ENCODE assay signal across 11 cellular contexts in genomic region chrX:136691028-136691809, GRCh38. TPM values are rescaled to one million over a fixed set of nuclear protein-coding genes. Genes with fewer than 3 reads are reported as not detected.
DNase-seq lines count a peak whose midpoint lies in the region; ATAC-seq and TF ChIP-seq lines count a peak whose summit lies in the region.
"Had no signal": no experiment of that assay in that cellular context is flagged by ENCODE, and none has a peak within 500 bp of the region (broad histone marks: within the 10 kb centered on the region; RNA-seq: fewer than 3 reads in every experiment).

No MANE protein-coding gene starts in this region.

- H3K4me3 Mint-ChIP-seq in WTC11 = no peak overlapping the region

- H3K36me3 Mint-ChIP-seq in WTC11 = no peaks in the 10 kb centered on the region

- no peaks in the 10 kb centered on the region for H3K27me3 Mint-ChIP-seq in WTC11 (ENCODE audit: low read depth)

- H3K9me3 ChIP-seq in osteoblast (ENCODE audit: low read depth, low read length) = no peaks in the 10 kb centered on the region

- ATAC-seq in HG03175 (IDR thresholded peaks at IDR 0.05; ENCODE audit: unreplicated experiment) = peak; percentile 66
- no peak for ATAC-seq in WTC11
- no peak for ATAC-seq in HG02610 (IDR thresholded peaks at IDR 0.05; ENCODE audit: unreplicated experiment)

- DNase-seq in EL (peak; percentile 8), WTC11 (ENCODE audit: low spot score) (no peak), left kidney (ENCODE audit: low read depth, low spot score) (peak; percentile 7), NCI-H2171 treated with DMSO at 0.1 percent for 48 hours (lab: John Stamatoyannopoulos, UW) (no peak), osteoblast (ENCODE audit: insufficient read length, low spot score, missing footprints) (no peak)
- no peak for DNase-seq in effector CD4-positive, alpha-beta T cell
- DNase-seq: dorsolateral prefrontal cortex, hypothalamus had no signal

- POLR2A ChIA-PET in WTC11 (lab: Charles Lee) = no interaction called here

- H3K4me3 ChIP-seq in osteoblast (ENCODE audit: insufficient read depth, low read length) = no peak overlapping the region
- H3K4me3 ChIP-seq: dorsolateral prefrontal cortex had no signal

- H3K27ac Mint-ChIP-seq in WTC11 = peak overlapping the region; percentile 41; the same call in 1 of the 2 replicates

- no peaks in the 10 kb centered on the region for H4K20me1 ChIP-seq in osteoblast (ENCODE audit: insufficient read depth, low read length)

- peaks cover 2% of the 10 kb centered on the region for H3K4me1 ChIP-seq in osteoblast (ENCODE audit: insufficient read depth, low read length)

- no peaks in the 10 kb centered on the region for H3K36me3 ChIP-seq in osteoblast (ENCODE audit: insufficient read depth, low read length)

- H3K9me3 Mint-ChIP-seq in WTC11 = no peaks in the 10 kb centered on the region

- no peak overlapping the region for H2AFZ ChIP-seq in osteoblast (ENCODE audit: low read length)

- H3K4me1 Mint-ChIP-seq in WTC11 = peaks cover 20% of the 10 kb centered on the region

- no peaks in the 10 kb centered on the region for H3K27me3 ChIP-seq in osteoblast (ENCODE audit: insufficient read depth, low read length)

- no peak overlapping the region for H3K27ac ChIP-seq in osteoblast (ENCODE audit: low read depth, low read length)
- H3K27ac ChIP-seq: dorsolateral prefrontal cortex had no signal

- TF ChIP-seq CTCF in WTC11 (IDR thresholded peaks at IDR 0.05) (no peak), osteoblast (IDR thresholded peaks at IDR 0.05; ENCODE audit: extremely low read depth, low read depth, low read length) (no peak)

- CTCF ChIA-PET in WTC11 (lab: Charles Lee) = no interaction called here

- H3K4me2 ChIP-seq in osteoblast (ENCODE audit: insufficient read depth, low read length) = no peak overlapping the region

- no peaks in the 10 kb centered on the region for H3K79me2 ChIP-seq in osteoblast (ENCODE audit: insufficient read depth, low read length)

TF ChIP-seq in WTC11, 78 proteins besides CTCF, POLR2A, EP300 and RAD21:
- no peak for TF ChIP-seq ESRRA (CRISPR knock-in tag; IDR thresholded peaks at IDR 0.05; ENCODE audit: borderline replicate concordance)
- TF ChIP-seq, protein P1, sequence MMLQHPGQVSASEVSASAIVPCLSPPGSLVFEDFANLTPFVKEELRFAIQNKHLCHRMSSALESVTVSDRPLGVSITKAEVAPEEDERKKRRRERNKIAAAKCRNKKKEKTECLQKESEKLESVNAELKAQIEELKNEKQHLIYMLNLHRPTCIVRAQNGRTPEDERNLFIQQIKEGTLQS (CRISPR knock-in tag; conservative IDR thresholded peaks at IDR 0.05) = no peak
- TF ChIP-seq ATF2 (CRISPR knock-in tag; IDR thresholded peaks at IDR 0.05; ENCODE audit: borderline replicate concordance, low read depth) = no peak
- TF ChIP-seq, protein P2, sequence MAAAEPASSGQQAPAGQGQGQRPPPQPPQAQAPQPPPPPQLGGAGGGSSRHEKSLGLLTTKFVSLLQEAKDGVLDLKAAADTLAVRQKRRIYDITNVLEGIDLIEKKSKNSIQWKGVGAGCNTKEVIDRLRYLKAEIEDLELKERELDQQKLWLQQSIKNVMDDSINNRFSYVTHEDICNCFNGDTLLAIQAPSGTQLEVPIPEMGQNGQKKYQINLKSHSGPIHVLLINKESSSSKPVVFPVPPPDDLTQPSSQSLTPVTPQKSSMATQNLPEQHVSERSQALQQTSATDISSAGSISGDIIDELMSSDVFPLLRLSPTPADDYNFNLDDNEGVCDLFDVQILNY (CRISPR knock-in tag; IDR thresholded peaks at IDR 0.05) = no peak
- TF ChIP-seq MXD4 (CRISPR knock-in tag; IDR thresholded peaks at IDR 0.05; ENCODE audit: borderline replicate concordance) = no peak
- no peak for TF ChIP-seq TEAD4 (CRISPR knock-in tag; IDR thresholded peaks at IDR 0.05)

RNA-seq across cellular contexts. Expression of gene CD40LG, which starts 43.3 kb away (rescaled TPM):
- total RNA-seq in WTC11 (2021) (0.11 TPM in 1 of 3 replicates, not detected in the others), osteoblast (not detected in 2 replicates)
- total RNA-seq: myocyte had no signal

Comparison
In these comparisons a context has a peak if more than half of its experiments do, and no peak if none do; other contexts are left out.
1. DNase-seq: peak in EL (single experiment) and left kidney (single experiment); none in WTC11 (single experiment), NCI-H2171 treated with DMSO at 0.1 percent for 48 hours (single experiment), osteoblast (single experiment) and effector CD4-positive, alpha-beta T cell (single experiment).